23 cellular contexts compared by ENCODE assay signal in genomic region chr5:149015561-149015960, GRCh38. TPM values are rescaled to one million over a fixed set of nuclear protein-coding genes. Genes with fewer than 3 reads are reported as not detected.
DNase-seq lines count a peak whose midpoint lies in the region; ATAC-seq and TF ChIP-seq lines count a peak whose summit lies in the region.
"Had no signal": no experiment of that assay in that cellular context is flagged by ENCODE, and none has a peak within 500 bp of the region (broad histone marks: within the 10 kb centered on the region; RNA-seq: fewer than 3 reads in every experiment).

No MANE protein-coding gene starts in this region.

- CTCF ChIA-PET in GM10248 (lab: Yijun Ruan, JAX): interaction anchor here (0.6 kb wide), 1 partner anchor 20 kb away, joined by 3 read pairs; no protein-coding TSS in a partner anchor

- H3K9me3 Mint-ChIP-seq in activated T-helper 17 cell treated with anti-CD3 and anti-CD28 coated beads, Interleukin-2, amount 50 U/mL, for 72 hours: no peaks in the 10 kb centered on the region
- H3K9me3 Mint-ChIP-seq in HFFc6: no peaks in the 10 kb centered on the region
- H3K9me3 Mint-ChIP-seq: CD8-positive, alpha-beta T cell had no signal

- peaks cover 11% of the 10 kb centered on the region for H3K4me1 Mint-ChIP-seq in activated T-helper 17 cell treated with anti-CD3 and anti-CD28 coated beads, Interleukin-2, amount 50 U/mL, for 72 hours
- H3K4me1 Mint-ChIP-seq in HFFc6 (ENCODE audit: low read depth): peaks cover 44% of the 10 kb centered on the region

- H3K36me3 Mint-ChIP-seq in activated T-helper 17 cell treated with anti-CD3 and anti-CD28 coated beads, Interleukin-2, amount 50 U/mL, for 72 hours (ENCODE audit: low read depth): no peaks in the 10 kb centered on the region
- peaks cover 7% of the 10 kb centered on the region; the same call in 1 of the 2 replicates for H3K36me3 Mint-ChIP-seq in HFFc6 (ENCODE audit: low read depth)
- H3K36me3 Mint-ChIP-seq: CD8-positive, alpha-beta T cell had no signal

- peak; percentile 48 for DNase-seq in ELR (ENCODE audit: low read depth)
- DNase-seq in kidney tubule cell (ENCODE audit: low spot score): peak; percentile 41
- no peak for DNase-seq in GM10248 (ENCODE audit: extremely low spot score)
- no peak for DNase-seq in HuH-7 (ENCODE audit: low spot score)
- DNase-seq in HFFc6: no peak
- DNase-seq: C1 segment of cervical spinal cord; CD8-positive, alpha-beta T cell; DMS 273 treated with DMSO at 0.1 percent for 48 hours; DMS79; GF-D8; GOT3; KBM-7; NCI-H1092; NCI-H1436; NCI-H187; NCI-H2081 treated with DMSO at 0.1 percent for 48 hours; NCI-H2171; NCI-H226; NCI-H510A; SHP77 had no signal

- ATAC-seq in activated T-helper 17 cell treated with anti-CD3 and anti-CD28 coated beads, Interleukin-2, amount 50 U/mL, for 72 hours (replicated peaks): no peak
- ATAC-seq in HG02763 (IDR thresholded peaks at IDR 0.05; ENCODE audit: unreplicated experiment): no peak
- ATAC-seq: CD8-positive, alpha-beta T cell; Panc1 had no signal

- TF ChIP-seq CTCF in GM10248 (IDR thresholded peaks at IDR 0.05; ENCODE audit: control extremely low read depth, extremely low read depth, low read depth, missing control alignments): no peak
- TF ChIP-seq CTCF in HFFc6 (IDR thresholded peaks at IDR 0.05): no peak

- H3K27ac Mint-ChIP-seq in activated T-helper 17 cell treated with anti-CD3 and anti-CD28 coated beads, Interleukin-2, amount 50 U/mL, for 72 hours: peak overlapping the region; percentile 47
- no peak overlapping the region; the same call in 1 of the 2 replicates for H3K27ac Mint-ChIP-seq in HFFc6
- H3K27ac Mint-ChIP-seq: CD8-positive, alpha-beta T cell had no signal

- POLR2A ChIA-PET in GM10248 (lab: Yijun Ruan, JAX): no interaction called here

- no peak overlapping the region for H3K4me3 Mint-ChIP-seq in activated T-helper 17 cell treated with anti-CD3 and anti-CD28 coated beads, Interleukin-2, amount 50 U/mL, for 72 hours
- H3K4me3 Mint-ChIP-seq in HFFc6: no peak overlapping the region
- H3K4me3 Mint-ChIP-seq: CD8-positive, alpha-beta T cell had no signal

- peaks cover 16% of the 10 kb centered on the region for H3K27me3 Mint-ChIP-seq in activated T-helper 17 cell treated with anti-CD3 and anti-CD28 coated beads, Interleukin-2, amount 50 U/mL, for 72 hours
- H3K27me3 Mint-ChIP-seq in HFFc6 (ENCODE audit: insufficient read depth): peaks cover 2% of the 10 kb centered on the region

RNA-seq across cellular contexts. Expression of gene SH3TC2, which starts 47.3 kb away (rescaled TPM):
- total RNA-seq in activated T-helper 17 cell treated with anti-CD3 and anti-CD28 coated beads, Interleukin-2, amount 50 U/mL, for 72 hours: not detected
- 10 to 100 TPM in 4 of 6 experiments, 1 to 10 TPM in 2; 9.3 to 12.9 (median 10.7) TPM for total RNA-seq in HFFc6 (2021; fragmentation: NEBNext Ultra II Directional; extraction: Animal tissue kit (Norgen Biotek cat#: 25700))
- total RNA-seq: CD8-positive, alpha-beta T cell had no signal

Comparison
In these comparisons a context has a peak if more than half of its experiments do, and no peak if none do; other contexts are left out.
1. DNase-seq: peak in ELR (single experiment) and kidney tubule cell (single experiment); none in GM10248 (single experiment), HuH-7 (single experiment) and HFFc6 (single experiment).
2. RNA of gene SH3TC2, which starts 47.3 kb away (total RNA-seq): 9.3 to 12.9 TPM in HFFc6; not detected in activated T-helper 17 cell treated with anti-CD3 and anti-CD28 coated beads, Interleukin-2, amount 50 U/mL, for 72 hours; every median in the first group is over 10 times any median in the second.